In genomic region chr12:43795716-43796282, GRCh38 we compare ENCODE assay signal across 16 cellular contexts. TPM values are rescaled to one million over a fixed set of nuclear protein-coding genes. Genes with fewer than 3 reads are reported as not detected.
DNase-seq lines count a peak whose midpoint lies in the region; TF ChIP-seq lines count a peak whose summit lies in the region.
"Had no signal": no experiment of that assay in that cellular context is flagged by ENCODE, and none has a peak within 500 bp of the region (broad histone marks: within the 10 kb centered on the region; RNA-seq: fewer than 3 reads in every experiment).

No MANE protein-coding gene starts in this region.

- no peaks in the 10 kb centered on the region for H3K9me3 ChIP-seq in colonic mucosa
- H3K9me3 ChIP-seq: neutrophil, thoracic aorta had no signal

- H3K9ac ChIP-seq in colonic mucosa (ENCODE audit: low read depth in 2 of 2, low read length in 2 of 2), result no peak overlapping the region

- H3K27ac ChIP-seq in colonic mucosa, result no peak overlapping the region
- H3K27ac ChIP-seq: neutrophil, thoracic aorta had no signal

- no peak overlapping the region for H3K4me3 Mint-ChIP-seq in activated naive CD8-positive, alpha-beta T cell
- no peak overlapping the region for H3K4me3 Mint-ChIP-seq in activated naive CD8-positive, alpha-beta T cell treated with anti-CD3 and anti-CD28 coated beads for 36 hours
- H3K4me3 Mint-ChIP-seq: activated naive CD4-positive, alpha-beta T cell treated with anti-CD3 and anti-CD28 coated beads, Interleukin-2, amount 50 U/mL, for 24 hours; memory B cell had no signal

- H3K4me3 ChIP-seq in colonic mucosa, result no peak overlapping the region
- H3K4me3 ChIP-seq: thoracic aorta had no signal

- DNase-seq in activated naive CD8-positive, alpha-beta T cell treated with anti-CD3 and anti-CD28 coated beads for 36 hours, result no peak
- DNase-seq in MV-4-11 (lab: John Stamatoyannopoulos, UW) (peak; percentile 25), fibroblast of gingiva (ENCODE audit: low read depth) (peak; percentile 65), colonic mucosa (no peak), ACHN (no peak), hepatic stellate cell (ENCODE audit: low spot score) (no peak), NCI-H1694 treated with DMSO at 0.1 percent for 48 hours (lab: John Stamatoyannopoulos, UW) (no peak)
- DNase-seq: foreskin melanocyte; NCI-H446; stimulated activated CD4-positive, alpha-beta T cell treated with anti-CD3 and anti-CD28 coated beads, Interleukin-2, amount 100 ng/mL, for 48 hours; stimulated activated CD8-positive, alpha-beta memory T cell treated with anti-CD3 and anti-CD28 coated beads, Interleukin-4, amount 100 ng/mL, for 48 hours had no signal

- intact Hi-C loops in colonic mucosa (cut with DNase I), result no loop called here

- H3K36me3 Mint-ChIP-seq in activated naive CD8-positive, alpha-beta T cell, result peaks cover 9% of the 10 kb centered on the region
- peaks cover 26% of the 10 kb centered on the region for H3K36me3 Mint-ChIP-seq in activated naive CD8-positive, alpha-beta T cell treated with anti-CD3 and anti-CD28 coated beads for 36 hours

- peaks cover 9% of the 10 kb centered on the region for H3K36me3 ChIP-seq in colonic mucosa

- H3K27ac Mint-ChIP-seq in activated naive CD8-positive, alpha-beta T cell, result peak overlapping the region; percentile 24
- no peak overlapping the region for H3K27ac Mint-ChIP-seq in activated naive CD8-positive, alpha-beta T cell treated with anti-CD3 and anti-CD28 coated beads for 36 hours
- H3K27ac Mint-ChIP-seq: activated naive CD4-positive, alpha-beta T cell treated with anti-CD3 and anti-CD28 coated beads, Interleukin-2, amount 50 U/mL, for 24 hours; memory B cell had no signal

- peaks cover 7% of the 10 kb centered on the region for H3K4me1 Mint-ChIP-seq in activated naive CD8-positive, alpha-beta T cell (ENCODE audit: low read depth)
- peaks cover 7% of the 10 kb centered on the region for H3K4me1 Mint-ChIP-seq in activated naive CD8-positive, alpha-beta T cell treated with anti-CD3 and anti-CD28 coated beads for 36 hours
- H3K4me1 Mint-ChIP-seq: memory B cell had no signal

- H3K4me1 ChIP-seq in colonic mucosa, result no peaks in the 10 kb centered on the region

- H3K27me3 ChIP-seq in colonic mucosa, result no peaks in the 10 kb centered on the region
- H3K27me3 ChIP-seq: neutrophil had no signal

- in situ Hi-C loops in ACHN (cut with HindIII; ENCODE audit: low pct_ligation_motif_present, low pct_unique_long_range_greater_than_20kb, low sequenced_read_pairs), result no loop called here

- TF ChIP-seq CTCF in colonic mucosa (IDR thresholded peaks at IDR 0.05), result no peak

- no peaks in the 10 kb centered on the region for H3K9me3 Mint-ChIP-seq in activated naive CD8-positive, alpha-beta T cell (ENCODE audit: low read depth)
- no peaks in the 10 kb centered on the region for H3K9me3 Mint-ChIP-seq in activated naive CD8-positive, alpha-beta T cell treated with anti-CD3 and anti-CD28 coated beads for 36 hours
- H3K9me3 Mint-ChIP-seq: activated naive CD4-positive, alpha-beta T cell treated with anti-CD3 and anti-CD28 coated beads, Interleukin-2, amount 50 U/mL, for 24 hours; memory B cell had no signal

- H3K27me3 Mint-ChIP-seq in activated naive CD8-positive, alpha-beta T cell, result no peaks in the 10 kb centered on the region
- H3K27me3 Mint-ChIP-seq in activated naive CD8-positive, alpha-beta T cell treated with anti-CD3 and anti-CD28 coated beads for 36 hours, result no peaks in the 10 kb centered on the region
- H3K27me3 Mint-ChIP-seq: activated naive CD4-positive, alpha-beta T cell treated with anti-CD3 and anti-CD28 coated beads, Interleukin-2, amount 50 U/mL, for 24 hours; memory B cell had no signal

RNA-seq across cellular contexts. Expression of gene TWF1, which starts 10.3 kb away (rescaled TPM):
- 10 to 100 TPM; 24.3 to 24.4 TPM for total RNA-seq in activated naive CD8-positive, alpha-beta T cell treated with anti-CD3 and anti-CD28 coated beads for 36 hours
- total RNA-seq in colonic mucosa, result 100 to 1,000 TPM; 115 to 149 TPM

RNA-seq across cellular contexts. Expression of gene IRAK4, which starts 37.0 kb away (rescaled TPM):
- 10 to 100 TPM; 20.1 to 20.9 TPM for total RNA-seq in activated naive CD8-positive, alpha-beta T cell treated with anti-CD3 and anti-CD28 coated beads for 36 hours
- total RNA-seq in colonic mucosa, result 10 to 100 TPM; 17.3 to 18.6 TPM

RNA-seq across cellular contexts. Expression of gene PUS7L, which starts 37.2 kb away (rescaled TPM):
- total RNA-seq in activated naive CD8-positive, alpha-beta T cell treated with anti-CD3 and anti-CD28 coated beads for 36 hours, result 10 to 100 TPM; 26.7 to 32.4 TPM
- total RNA-seq in colonic mucosa, result 10 to 100 TPM; 10.3 to 12.9 TPM

RNA-seq across cellular contexts. Expression of gene TMEM117, which starts 40.1 kb away (rescaled TPM):
- total RNA-seq in activated naive CD8-positive, alpha-beta T cell treated with anti-CD3 and anti-CD28 coated beads for 36 hours, result under 1 TPM; 0.68 to 0.74 TPM
- 1 to 10 TPM; 7.4 to 8.0 TPM for total RNA-seq in colonic mucosa

Comparison
In these comparisons a context has a peak if more than half of its experiments do, and no peak if none do; other contexts are left out.
1. DNase-seq: peak in MV-4-11 (single experiment) and fibroblast of gingiva (single experiment); none in activated naive CD8-positive, alpha-beta T cell treated with anti-CD3 and anti-CD28 coated beads for 36 hours (single experiment), colonic mucosa (single experiment), ACHN (single experiment), hepatic stellate cell (single experiment) and NCI-H1694 treated with DMSO at 0.1 percent for 48 hours (single experiment).
2. RNA of gene TWF1, which starts 10.3 kb away (total RNA-seq): 115 to 149 TPM in colonic mucosa; 24.3 to 24.4 TPM in activated naive CD8-positive, alpha-beta T cell treated with anti-CD3 and anti-CD28 coated beads for 36 hours; every median in the first group is over 4 times any median in the second.